Comparison of ENCODE assay signal across 2 cellular contexts in the genomic region with DNA sequence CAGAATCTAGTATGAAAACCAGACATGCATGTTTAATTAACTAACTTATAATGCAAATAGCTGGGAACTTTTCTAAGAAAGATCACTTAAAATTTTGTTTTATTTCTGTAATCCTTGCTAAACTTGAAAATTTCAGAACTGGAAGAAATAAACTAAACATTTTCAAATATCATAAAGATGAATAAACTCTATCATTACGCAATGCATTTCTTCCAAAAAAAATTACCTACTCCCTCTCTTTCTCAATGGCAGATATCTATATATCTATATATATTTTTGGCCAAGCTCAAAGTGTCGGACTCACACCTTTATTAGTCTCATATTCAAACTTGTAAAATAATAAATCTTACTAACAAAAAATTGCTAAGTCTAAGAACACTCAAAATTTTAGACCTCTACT.
TF ChIP-seq lines count a peak whose summit lies in the region.

No MANE protein-coding gene starts in this region.

TF ChIP-seq in IMR-90, 13 proteins besides CTCF, POLR2A, EP300 and RAD21:
- peak; percentile 73 for TF ChIP-seq CEBPB (IDR thresholded peaks at IDR 0.05; ENCODE audit: low read depth, low read length)
- TF ChIP-seq, protein P1, sequence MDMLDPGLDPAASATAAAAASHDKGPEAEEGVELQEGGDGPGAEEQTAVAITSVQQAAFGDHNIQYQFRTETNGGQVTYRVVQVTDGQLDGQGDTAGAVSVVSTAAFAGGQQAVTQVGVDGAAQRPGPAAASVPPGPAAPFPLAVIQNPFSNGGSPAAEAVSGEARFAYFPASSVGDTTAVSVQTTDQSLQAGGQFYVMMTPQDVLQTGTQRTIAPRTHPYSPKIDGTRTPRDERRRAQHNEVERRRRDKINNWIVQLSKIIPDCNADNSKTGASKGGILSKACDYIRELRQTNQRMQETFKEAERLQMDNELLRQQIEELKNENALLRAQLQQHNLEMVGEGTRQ (IDR thresholded peaks at IDR 0.05; ENCODE audit: low read depth, low read length), result no peak
- TF ChIP-seq RFX5 (IDR thresholded peaks at IDR 0.05; ENCODE audit: low read depth, low read length), result no peak
- TF ChIP-seq, protein P2, sequence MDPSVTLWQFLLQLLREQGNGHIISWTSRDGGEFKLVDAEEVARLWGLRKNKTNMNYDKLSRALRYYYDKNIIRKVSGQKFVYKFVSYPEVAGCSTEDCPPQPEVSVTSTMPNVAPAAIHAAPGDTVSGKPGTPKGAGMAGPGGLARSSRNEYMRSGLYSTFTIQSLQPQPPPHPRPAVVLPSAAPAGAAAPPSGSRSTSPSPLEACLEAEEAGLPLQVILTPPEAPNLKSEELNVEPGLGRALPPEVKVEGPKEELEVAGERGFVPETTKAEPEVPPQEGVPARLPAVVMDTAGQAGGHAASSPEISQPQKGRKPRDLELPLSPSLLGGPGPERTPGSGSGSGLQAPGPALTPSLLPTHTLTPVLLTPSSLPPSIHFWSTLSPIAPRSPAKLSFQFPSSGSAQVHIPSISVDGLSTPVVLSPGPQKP (IDR thresholded peaks at IDR 0.05; ENCODE audit: borderline replicate concordance, low read depth, low read length), result no peak
- no peak for TF ChIP-seq MAFK (IDR thresholded peaks at IDR 0.05; ENCODE audit: low read depth, low read length)
- no peak for TF ChIP-seq CHD1 (IDR thresholded peaks at IDR 0.05; ENCODE audit: low read depth, low read length)
- TF ChIP-seq NFE2L2 (IDR thresholded peaks at IDR 0.05; ENCODE audit: low read depth, low read length), result no peak
- TF ChIP-seq SMC3 (IDR thresholded peaks at IDR 0.05; ENCODE audit: low read depth, low read length), result no peak

TF ChIP-seq in H1, 55 proteins besides CTCF, POLR2A, EP300 and RAD21:
- TF ChIP-seq, protein P3, sequence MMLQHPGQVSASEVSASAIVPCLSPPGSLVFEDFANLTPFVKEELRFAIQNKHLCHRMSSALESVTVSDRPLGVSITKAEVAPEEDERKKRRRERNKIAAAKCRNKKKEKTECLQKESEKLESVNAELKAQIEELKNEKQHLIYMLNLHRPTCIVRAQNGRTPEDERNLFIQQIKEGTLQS (IDR thresholded peaks at IDR 0.05; ENCODE audit: insufficient read depth, low read depth, low read length), result no peak
- TF ChIP-seq CEBPB (IDR thresholded peaks at IDR 0.05; ENCODE audit: low read depth, low read length), result peak; percentile 38; the same call in 1 of the 2 replicates
